In genomic region chr12:3133410-3133793, GRCh38 we compare ENCODE assay signal across 1 cellular context.
TF ChIP-seq lines count a peak whose summit lies in the region.

No MANE protein-coding gene starts in this region.

TF ChIP-seq in SK-N-SH, 30 proteins besides CTCF, POLR2A, EP300 and RAD21 (continued from another document):
- no peak for TF ChIP-seq EZH2phosphoT487 (IDR thresholded peaks at IDR 0.05; ENCODE audit: borderline replicate concordance, low read depth)
TF ChIP-seq in SK-N-SH: peak in this region for 1.
